Comparison of ENCODE assay signal across 8 cellular contexts in genomic region chr5:10441992-10442435, GRCh38. TPM values are rescaled to one million over a fixed set of nuclear protein-coding genes. Genes with fewer than 3 reads are reported as not detected.
DNase-seq lines count a peak whose midpoint lies in the region; ATAC-seq and TF ChIP-seq lines count a peak whose summit lies in the region.

No MANE protein-coding gene starts in this region.

- peak overlapping the region; percentile 67 for H3K4me3 ChIP-seq in retinal pigment epithelial cell (ENCODE audit: low read length)

- no peak for TF ChIP-seq CTCF in retinal pigment epithelial cell (conservative IDR thresholded peaks at IDR 0.05; ENCODE audit: low read depth, low read length)

- peak overlapping the region; percentile 14 for H3K27ac Mint-ChIP-seq in T-helper 17 cell

- H3K9me3 ChIP-seq in T-helper 17 cell (ENCODE audit: control insufficient read depth, low read length, poor library complexity, severe bottlenecking): no peaks in the 10 kb centered on the region

- H3K36me3 Mint-ChIP-seq in T-helper 17 cell (ENCODE audit: low read depth): no peaks in the 10 kb centered on the region

- intact Hi-C loops in Right ventricle myocardium inferior (cut with DNase I) (no loop called here), cardiac septum (cut with DNase I) (no loop called here), Right ventricle myocardium superior (cut with DNase I) (no loop called here)

- H3K4me3 Mint-ChIP-seq in T-helper 17 cell: peak overlapping the region; percentile 92

- peaks cover 42% of the 10 kb centered on the region for H3K4me1 Mint-ChIP-seq in T-helper 17 cell

- ATAC-seq in Right ventricle myocardium inferior: peak; percentile 58
- ATAC-seq in HG02973 (IDR thresholded peaks at IDR 0.05; ENCODE audit: unreplicated experiment): peak; percentile 39
- ATAC-seq in T-helper 17 cell: peak; percentile 61
- ATAC-seq in Right ventricle myocardium superior (ENCODE audit: poor library complexity): peak; percentile 69

- no peak for DNase-seq in Right ventricle myocardium inferior (ENCODE audit: missing footprints)
- DNase-seq in cardiac septum (ENCODE audit: low spot score): no peak
- DNase-seq in T-helper 17 cell: no peak
- DNase-seq in Right ventricle myocardium superior: no peak
- DNase-seq in retinal pigment epithelial cell (ENCODE audit: low read depth): no peak
- no peak for DNase-seq in T-helper 9 cell
- no peak for DNase-seq in RKO (ENCODE audit: low spot score)

- no peaks in the 10 kb centered on the region for H3K27me3 Mint-ChIP-seq in T-helper 17 cell

RNA-seq across cellular contexts. Expression of gene ROPN1L, which starts 0.3 kb away (rescaled TPM):
- total RNA-seq in Right ventricle myocardium inferior (not detected), cardiac septum (0.43 TPM), T-helper 17 cell (1 to 10 TPM; 4.7 to 5.3 TPM), Right ventricle myocardium superior (not detected)
